8 cellular contexts compared by ENCODE assay signal in genomic region chr1:91404151-91405012, GRCh38. TPM values are rescaled to one million over a fixed set of nuclear protein-coding genes. Genes with fewer than 3 reads are reported as not detected.
DNase-seq lines count a peak whose midpoint lies in the region; ATAC-seq and TF ChIP-seq lines count a peak whose summit lies in the region.

TSS of gene HFM1 (minus strand) at chr1:91404837. CDS start at chr1:91401082, 3,755 bp downstream.

- DNase-seq in AG09309 (ENCODE audit: low read depth) (peak; percentile 11), NCI-H2196 (lab: John Stamatoyannopoulos, UW; ENCODE audit: unreplicated experiment) (peak; percentile 83), endothelial cell (ENCODE audit: low spot score) (peak; percentile 81), mesothelial cell of epicardium (ENCODE audit: low spot score in 2 of 2, unreplicated experiment in 2 of 2) (peak; percentile 58 to 83)
- peak; percentile 73 for DNase-seq in activated CD8-positive, alpha-beta T cell treated with anti-CD3 and anti-CD28 coated beads, Interleukin-2, amount 10 ng/mL, durations not matched to agents 7 days and 5 days
- peak; percentile 35 to 41 for DNase-seq in stimulated activated CD8-positive, alpha-beta memory T cell treated with anti-CD3 and anti-CD28 coated beads, Interleukin-2, amount 100 ng/mL, for 1 hour (ENCODE audit: low read depth in 2 of 2)

- no peaks in the 10 kb centered on the region for H3K9me3 Mint-ChIP-seq in activated CD8-positive, alpha-beta T cell treated with anti-CD3 and anti-CD28 coated beads, Interleukin-2, amount 10 ng/mL, durations not matched to agents 7 days and 5 days (ENCODE audit: insufficient read depth)
- H3K9me3 Mint-ChIP-seq in endothelial cell (ENCODE audit: unreplicated experiment) (no peaks in the 10 kb centered on the region), mesothelial cell of epicardium (no peaks in the 10 kb centered on the region)

- TF ChIP-seq CTCF in AG09309 (IDR thresholded peaks at IDR 0.05; ENCODE audit: control insufficient read depth, insufficient read depth, low read depth, low read length, missing control alignments): no peak
- TF ChIP-seq CTCF in endothelial cell (IDR thresholded peaks at IDR 0.05; ENCODE audit: unreplicated experiment): no peak
- TF ChIP-seq CTCF in mesothelial cell of epicardium (IDR thresholded peaks at IDR 0.05; ENCODE audit: unreplicated experiment): no peak

- H3K4me3 ChIP-seq in AG09309 (ENCODE audit: control insufficient read depth, low read depth, low read length): peak within 1 kb of the TSS; percentile 64

- H3K27me3 Mint-ChIP-seq in activated CD8-positive, alpha-beta T cell treated with anti-CD3 and anti-CD28 coated beads, Interleukin-2, amount 10 ng/mL, durations not matched to agents 7 days and 5 days (ENCODE audit: low read depth): peaks cover 50% of the 10 kb centered on the region
- H3K27me3 Mint-ChIP-seq in endothelial cell (ENCODE audit: unreplicated experiment): no peaks in the 10 kb centered on the region
- peaks cover 2% of the 10 kb centered on the region for H3K27me3 Mint-ChIP-seq in mesothelial cell of epicardium (ENCODE audit: low read depth)

- peaks cover 3% of the 10 kb centered on the region for H3K4me1 Mint-ChIP-seq in activated CD8-positive, alpha-beta T cell treated with anti-CD3 and anti-CD28 coated beads, Interleukin-2, amount 10 ng/mL, durations not matched to agents 7 days and 5 days (ENCODE audit: low read depth)
- no peaks in the 10 kb centered on the region for H3K4me1 Mint-ChIP-seq in endothelial cell (ENCODE audit: unreplicated experiment)
- peaks cover 13% of the 10 kb centered on the region for H3K4me1 Mint-ChIP-seq in mesothelial cell of epicardium

- CTCF ChIA-PET in activated CD8-positive, alpha-beta T cell treated with anti-CD3 and anti-CD28 coated beads, Interleukin-2, amount 10 ng/mL, durations not matched to agents 7 days and 5 days (lab: Charles Lee): interaction anchor here (0.7 to 1.1 kb wide), 3 partner anchors 10 to 529 kb away, joined by 3 read pairs; no protein-coding TSS in a partner anchor

- H3K4me3 Mint-ChIP-seq in activated CD8-positive, alpha-beta T cell treated with anti-CD3 and anti-CD28 coated beads, Interleukin-2, amount 10 ng/mL, durations not matched to agents 7 days and 5 days: peak within 1 kb of the TSS; percentile 73
- H3K4me3 Mint-ChIP-seq in endothelial cell (ENCODE audit: unreplicated experiment): peak within 1 kb of the TSS; percentile 95
- peak within 1 kb of the TSS; percentile 91 for H3K4me3 Mint-ChIP-seq in mesothelial cell of epicardium

- POLR2A ChIA-PET in activated CD8-positive, alpha-beta T cell treated with anti-CD3 and anti-CD28 coated beads, Interleukin-2, amount 10 ng/mL, durations not matched to agents 7 days and 5 days (lab: Charles Lee): no interaction called here

- H3K27ac Mint-ChIP-seq in activated CD8-positive, alpha-beta T cell treated with anti-CD3 and anti-CD28 coated beads, Interleukin-2, amount 10 ng/mL, durations not matched to agents 7 days and 5 days: no peak within 1 kb of the TSS
- peak within 1 kb of the TSS; percentile 90 for H3K27ac Mint-ChIP-seq in endothelial cell (ENCODE audit: unreplicated experiment)
- H3K27ac Mint-ChIP-seq in mesothelial cell of epicardium: peak within 1 kb of the TSS; percentile 96

- ATAC-seq in GM18858 (IDR thresholded peaks at IDR 0.05; ENCODE audit: unreplicated experiment) (peak; percentile 89), HG03064 (IDR thresholded peaks at IDR 0.05; ENCODE audit: low read depth, unreplicated experiment) (peak; percentile 89)
- peak; percentile 100 for ATAC-seq in activated CD8-positive, alpha-beta T cell treated with anti-CD3 and anti-CD28 coated beads, Interleukin-2, amount 10 ng/mL, durations not matched to agents 7 days and 5 days

- H3K36me3 Mint-ChIP-seq in activated CD8-positive, alpha-beta T cell treated with anti-CD3 and anti-CD28 coated beads, Interleukin-2, amount 10 ng/mL, durations not matched to agents 7 days and 5 days (ENCODE audit: low read depth): no peaks in the 10 kb centered on the region
- H3K36me3 Mint-ChIP-seq in endothelial cell (ENCODE audit: low read depth, unreplicated experiment) (no peaks in the 10 kb centered on the region), mesothelial cell of epicardium (no peaks in the 10 kb centered on the region)

RNA-seq across cellular contexts. Expression of gene HFM1, which starts in this region (rescaled TPM):
- not detected for total RNA-seq in activated CD8-positive, alpha-beta T cell treated with anti-CD3 and anti-CD28 coated beads, Interleukin-2, amount 10 ng/mL, durations not matched to agents 7 days and 5 days
- total RNA-seq in endothelial cell (ENCODE audit: unreplicated experiment) (2.5 TPM), mesothelial cell of epicardium (6.1 to 9.0 TPM (median 7.4 TPM) in 3 replicates)

Comparison
In these comparisons a context has a peak if more than half of its experiments do, and no peak if none do; other contexts are left out.
1. Peak in every context shown above with its lines: DNase-seq, ATAC-seq and H3K4me3 ChIP-seq.
2. Peak in DNase-seq and ATAC-seq in activated CD8-positive, alpha-beta T cell treated with anti-CD3 and anti-CD28 coated beads, Interleukin-2, amount 10 ng/mL, durations not matched to agents 7 days and 5 days; RNA of the gene not detected or under 1 TPM.
3. DNase-seq: peak in every context shown above with its lines; median percentile 83 in NCI-H2196; 81 in endothelial cell; 73 in activated CD8-positive, alpha-beta T cell treated with anti-CD3 and anti-CD28 coated beads, Interleukin-2, amount 10 ng/mL, durations not matched to agents 7 days and 5 days; 70 in mesothelial cell of epicardium; 38 in stimulated activated CD8-positive, alpha-beta memory T cell treated with anti-CD3 and anti-CD28 coated beads, Interleukin-2, amount 100 ng/mL, for 1 hour; 11 in AG09309.